31 cellular contexts compared by ENCODE assay signal in the genomic region with DNA sequence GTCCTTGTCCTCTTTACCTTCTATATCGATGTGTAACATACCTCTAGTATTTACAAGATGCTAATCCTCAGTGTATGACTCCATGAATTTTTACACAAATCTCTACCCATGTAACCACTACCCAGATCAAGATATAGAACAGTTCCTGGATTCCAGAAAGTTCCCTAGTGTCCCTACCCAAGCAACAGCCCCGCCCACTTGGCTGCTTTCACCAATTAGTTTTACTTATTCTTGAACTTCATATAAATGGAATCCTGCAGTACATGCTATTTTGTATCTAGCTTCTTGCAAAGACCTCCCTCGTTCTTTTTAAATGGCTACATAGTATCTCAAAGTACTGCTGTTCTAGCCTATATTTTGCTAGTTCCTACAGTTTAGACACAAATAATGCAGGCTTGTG. TPM values are rescaled to one million over a fixed set of nuclear protein-coding genes. Genes with fewer than 3 reads are reported as not detected.
"Had no signal": no experiment of that assay in that cellular context is flagged by ENCODE, and none has a peak within 500 bp of the region (broad histone marks: within the 10 kb centered on the region; RNA-seq: fewer than 3 reads in every experiment).

No MANE protein-coding gene starts in this region.

- H3K9me3 ChIP-seq: adrenal gland, body of pancreas, esophagus muscularis mucosa, gastroesophageal sphincter had no signal

- H3K36me3 Mint-ChIP-seq: activated naive CD8-positive, alpha-beta T cell had no signal

- ATAC-seq: activated CD8-positive, alpha-beta T cell treated with anti-CD3 and anti-CD28 coated beads for 36 hours; activated T-cell treated with anti-CD3 and anti-CD28 coated beads, Interleukin-2, amount 50 U/mL, for 4 hours; activated T-helper 17 cell treated with anti-CD3 and anti-CD28 coated beads, Interleukin-2, amount 50 U/mL, for 72 hours; body of pancreas; effector memory CD8-positive, alpha-beta T cell; gastroesophageal sphincter; T-helper 17 cell had no signal

- H3K4me1 Mint-ChIP-seq: activated CD4-positive, alpha-beta T cell treated with anti-CD3 and anti-CD28 coated beads, Interleukin-2, amount 10 ng/mL, durations not matched to agents 7 days and 5 days; activated T-helper 17 cell treated with anti-CD3 and anti-CD28 coated beads, Interleukin-2, amount 50 U/mL, for 72 hours; WTC11 had no signal

- H3K4me3 Mint-ChIP-seq: activated CD4-positive, alpha-beta T cell treated with anti-CD3 and anti-CD28 coated beads, Interleukin-2, amount 10 ng/mL, durations not matched to agents 7 days and 5 days; activated CD8-positive, alpha-beta T cell treated with anti-CD3 and anti-CD28 coated beads for 36 hours; activated naive CD8-positive, alpha-beta T cell; activated T-cell treated with anti-CD3 and anti-CD28 coated beads, Interleukin-2, amount 50 U/mL, for 4 hours; activated T-helper 17 cell treated with anti-CD3 and anti-CD28 coated beads, Interleukin-2, amount 50 U/mL, for 72 hours; effector memory CD8-positive, alpha-beta T cell; T-helper 17 cell; T-helper 2 cell treated with Interferon-gamma antibody and Interleukin-4, amounts not matched to agents 5 μg/mL and 100 μg/mL, for 36 hours; WTC11 had no signal

- DNase-seq: activated CD4-positive, alpha-beta T cell treated with anti-CD3 and anti-CD28 coated beads for 1 hour; activated CD4-positive, alpha-beta T cell treated with anti-CD3 and anti-CD28 coated beads for 4 hours; activated CD4-positive, alpha-beta T cell treated with anti-CD3 and anti-CD28 coated beads, Interleukin-2, amount 10 ng/mL, durations not matched to agents 7 days and 5 days; activated CD4-positive, alpha-beta T cell treated with anti-CD3 and anti-CD28 coated beads, Interleukin-2, amount 50 U/mL, for 48 hours; activated CD8-positive, alpha-beta memory T cell treated with anti-CD3 and anti-CD28 coated beads for 24 hours; activated CD8-positive, alpha-beta T cell treated with anti-CD3 and anti-CD28 coated beads for 36 hours; activated effector memory CD4-positive, alpha-beta T cell treated with Interleukin-2 at 50 U/mL for 16 hours; activated gamma-delta T cell treated with Interleukin-2 at 50 U/mL for 16 hours; activated naive CD4-positive, alpha-beta T cell treated with anti-CD3 and anti-CD28 coated beads, Interleukin-2, amount 50 U/mL, for 16 hours; activated naive CD4-positive, alpha-beta T cell treated with Interleukin-2 at 50 U/mL for 16 hours; activated T-cell treated with anti-CD3 and anti-CD28 coated beads, Interleukin-2, amount 50 U/mL, for 4 hours; adrenal gland; amygdala; aorta; body of pancreas; caudate nucleus; cortex of kidney; dermis blood vessel endothelial cell; effector CD4-positive, alpha-beta T cell; effector memory CD8-positive, alpha-beta T cell; erythroblast; foreskin melanocyte; T-helper 1 cell; T-helper 17 cell; T1000 had no signal

- H3K27ac ChIP-seq: adrenal gland, body of pancreas, esophagus muscularis mucosa, gastroesophageal sphincter had no signal

- H3K4me3 ChIP-seq: adrenal gland, body of pancreas, esophagus muscularis mucosa, gastroesophageal sphincter had no signal

- H3K27me3 ChIP-seq: adrenal gland, body of pancreas, gastroesophageal sphincter had no signal

- H3K4me1 ChIP-seq: adrenal gland had no signal

- H3K9me3 Mint-ChIP-seq: activated CD4-positive, alpha-beta T cell treated with anti-CD3 and anti-CD28 coated beads, Interleukin-2, amount 10 ng/mL, durations not matched to agents 7 days and 5 days; activated CD8-positive, alpha-beta T cell treated with anti-CD3 and anti-CD28 coated beads for 36 hours; activated T-cell treated with anti-CD3 and anti-CD28 coated beads, Interleukin-2, amount 50 U/mL, for 4 hours; activated T-helper 17 cell treated with anti-CD3 and anti-CD28 coated beads, Interleukin-2, amount 50 U/mL, for 72 hours; effector memory CD8-positive, alpha-beta T cell; T-helper 2 cell treated with Interferon-gamma antibody and Interleukin-4, amounts not matched to agents 5 μg/mL and 100 μg/mL, for 36 hours; WTC11 had no signal

- H3K27ac Mint-ChIP-seq: activated CD4-positive, alpha-beta T cell treated with anti-CD3 and anti-CD28 coated beads, Interleukin-2, amount 10 ng/mL, durations not matched to agents 7 days and 5 days; activated CD8-positive, alpha-beta T cell treated with anti-CD3 and anti-CD28 coated beads for 36 hours; activated naive CD8-positive, alpha-beta T cell; activated T-helper 17 cell treated with anti-CD3 and anti-CD28 coated beads, Interleukin-2, amount 50 U/mL, for 72 hours; effector memory CD8-positive, alpha-beta T cell; T-helper 17 cell; T-helper 2 cell treated with Interferon-gamma antibody and Interleukin-4, amounts not matched to agents 5 μg/mL and 100 μg/mL, for 36 hours; WTC11 had no signal

RNA-seq across cellular contexts. Expression of a gene that starts 33.0 kb away (rescaled TPM):
- total RNA-seq: T-helper 17 cell had no signal

RNA-seq across cellular contexts. Expression of a gene that starts 35.9 kb away (rescaled TPM):
- total RNA-seq: activated CD4-positive, alpha-beta T cell treated with anti-CD3 and anti-CD28 coated beads, Interleukin-2, amount 10 ng/mL, durations not matched to agents 7 days and 5 days; activated CD8-positive, alpha-beta T cell treated with anti-CD3 and anti-CD28 coated beads for 36 hours; activated T-cell treated with anti-CD3 and anti-CD28 coated beads, Interleukin-2, amount 50 U/mL, for 4 hours; activated T-helper 17 cell treated with anti-CD3 and anti-CD28 coated beads, Interleukin-2, amount 50 U/mL, for 72 hours; dermis blood vessel endothelial cell; T-helper 17 cell had no signal
